ENCODE assay signal across 8 cellular contexts in genomic region chr16:57245472-57246113, GRCh38. TPM values are rescaled to one million over a fixed set of nuclear protein-coding genes. Genes with fewer than 3 reads are reported as not detected.
DNase-seq lines count a peak whose midpoint lies in the region; ATAC-seq and TF ChIP-seq lines count a peak whose summit lies in the region.

No MANE protein-coding gene starts in this region.

- WGBS in endodermal cell (ENCODE audit: insufficient coverage in 1 of 2, insufficient read length in 1 of 2), 2 experiments: 8 to 12% methylated on average over 7 to 28 of the region's 28 CpGs

- no peaks in the 10 kb centered on the region for H3K27me3 ChIP-seq in RWPE2 (ENCODE audit: insufficient read depth, poor library complexity, severe bottlenecking)
- no peaks in the 10 kb centered on the region for H3K27me3 ChIP-seq in endodermal cell (ENCODE audit: control insufficient read depth, insufficient read depth, low read length, poor library complexity, severe bottlenecking)
- H3K27me3 ChIP-seq in mucosa of stomach (ENCODE audit: control insufficient read depth, insufficient read depth, low read length): no peaks in the 10 kb centered on the region

- DNase-seq in NCI-H748 (lab: John Stamatoyannopoulos, UW; ENCODE audit: unreplicated experiment): peak; percentile 54
- DNase-seq in NCI-H748 treated with DMSO at 0.1 percent for 48 hours (lab: John Stamatoyannopoulos, UW): no peak
- DNase-seq in RWPE2 (ENCODE audit: low spot score): peak; percentile 72
- DNase-seq in endodermal cell: no peak
- DNase-seq in midbrain (lab: John Stamatoyannopoulos, UW): no peak
- DNase-seq in effector CD4-positive, alpha-beta T cell: no peak

- no peaks in the 10 kb centered on the region for H3K9me3 Mint-ChIP-seq in endodermal cell

- peaks cover 17% of the 10 kb centered on the region for H3K36me3 Mint-ChIP-seq in endodermal cell (ENCODE audit: low read depth)

- no peaks in the 10 kb centered on the region for H3K27me3 Mint-ChIP-seq in endodermal cell (ENCODE audit: insufficient read depth)

- peak overlapping the region; percentile 66 for H3K9ac ChIP-seq in endodermal cell (ENCODE audit: extremely low read depth, low read length, poor library complexity, severe bottlenecking)
- peak overlapping the region; percentile 83 for H3K9ac ChIP-seq in mucosa of stomach (ENCODE audit: low read length)

- peaks cover 10% of the 10 kb centered on the region for H3K4me1 Mint-ChIP-seq in endodermal cell

- H3K4me3 ChIP-seq in RWPE2 (ENCODE audit: severe bottlenecking) (peak overlapping the region; percentile 69), endodermal cell (ENCODE audit: low read length) (peak overlapping the region; percentile 83), mucosa of stomach (ENCODE audit: low read length) (peak overlapping the region; percentile 37)

- H3K36me3 ChIP-seq in RWPE2 (ENCODE audit: low read depth): peaks cover 42% of the 10 kb centered on the region
- H3K36me3 ChIP-seq in endodermal cell (ENCODE audit: control insufficient read depth, insufficient read depth, low read length): peaks cover 30% of the 10 kb centered on the region
- peaks cover 6% of the 10 kb centered on the region for H3K36me3 ChIP-seq in mucosa of stomach (ENCODE audit: control insufficient read depth, insufficient read depth, low read length)

- H3K27ac Mint-ChIP-seq in endodermal cell: no peak overlapping the region

- ATAC-seq in HG02884 (IDR thresholded peaks at IDR 0.05; ENCODE audit: unreplicated experiment) (peak; percentile 30), RWPE2 (ENCODE audit: low read depth) (peak; percentile 30)

- H3K9me3 ChIP-seq in RWPE2 (ENCODE audit: severe bottlenecking) (no peaks in the 10 kb centered on the region), endodermal cell (ENCODE audit: control insufficient read depth, low read length) (no peaks in the 10 kb centered on the region), mucosa of stomach (ENCODE audit: control insufficient read depth, low read length) (no peaks in the 10 kb centered on the region)

- H3K4me3 Mint-ChIP-seq in endodermal cell: peak overlapping the region; percentile 69

- TF ChIP-seq CTCF in RWPE2 (IDR thresholded peaks at IDR 0.05; ENCODE audit: poor library complexity, severe bottlenecking): no peak
- no peak for TF ChIP-seq CTCF in endodermal cell (conservative IDR thresholded peaks at IDR 0.05)

- H3K27ac ChIP-seq in RWPE2 (ENCODE audit: poor library complexity, severe bottlenecking) (peak overlapping the region; percentile 48), endodermal cell (ENCODE audit: low read depth, low read length) (peak overlapping the region; percentile 84)

- H3K4me1 ChIP-seq in RWPE2 (ENCODE audit: insufficient read depth, poor library complexity, severe bottlenecking) (peaks cover 9% of the 10 kb centered on the region), endodermal cell (ENCODE audit: control insufficient read depth, insufficient read depth, low read length) (no peaks in the 10 kb centered on the region), mucosa of stomach (ENCODE audit: control insufficient read depth, insufficient read depth, low read length) (peaks cover 31% of the 10 kb centered on the region)

RNA-seq across cellular contexts. Expression of gene ARL2BP, which starts 0.5 kb away (rescaled TPM):
- 10 to 100 TPM; 22.6 to 31.3 TPM for total RNA-seq in endodermal cell
- polyA plus RNA-seq in endodermal cell (2013, experiment 1 of 2): 60.5 TPM
- polyA plus RNA-seq in endodermal cell (2013, experiment 2 of 2): 63.1 TPM

RNA-seq across cellular contexts. Expression of gene PLLP, which starts 38.9 kb away (rescaled TPM):
- 1 to 10 TPM; 5.9 to 9.1 TPM for total RNA-seq in endodermal cell
- polyA plus RNA-seq in endodermal cell (2013, experiment 1 of 2): 2.1 TPM
- polyA plus RNA-seq in endodermal cell (2013, experiment 2 of 2): 2.4 TPM

RNA-seq across cellular contexts. Expression of gene RSPRY1, which starts 59.5 kb away (rescaled TPM):
- 10 to 100 TPM; 40.3 to 46.5 TPM for total RNA-seq in endodermal cell
- polyA plus RNA-seq in endodermal cell (2013, experiment 1 of 2): 42.0 TPM
- 38.2 TPM for polyA plus RNA-seq in endodermal cell (2013, experiment 2 of 2)

RNA-seq across cellular contexts. Expression of gene PSME3IP1, which starts 59.8 kb away (rescaled TPM):
- total RNA-seq in endodermal cell: 100 to 1,000 TPM in 1 of 2 donors, 10 to 100 TPM in 1; 94.2 to 102 TPM
- polyA plus RNA-seq in endodermal cell (2013, experiment 1 of 2): 107 TPM
- polyA plus RNA-seq in endodermal cell (2013, experiment 2 of 2): 106 TPM

Comparison
In these comparisons a context has a peak if more than half of its experiments do, and no peak if none do; other contexts are left out.
1. DNase-seq: peak in NCI-H748 (single experiment) and RWPE2 (single experiment); none in NCI-H748 treated with DMSO at 0.1 percent for 48 hours (single experiment), endodermal cell (single experiment), midbrain (single experiment) and effector CD4-positive, alpha-beta T cell (single experiment).
2. Peak in every context shown above with its lines, with median percentiles within 50 percentile points of each other: H3K4me3 ChIP-seq.